8 cellular contexts compared by ENCODE assay signal in genomic region chr12:99810718-99811593, GRCh38.
DNase-seq lines count a peak whose midpoint lies in the region; ATAC-seq and TF ChIP-seq lines count a peak whose summit lies in the region.

No MANE protein-coding gene starts in this region.

- H3K4me1 ChIP-seq in PC-9 (replicated peaks; ENCODE audit: insufficient read depth) (no peaks in the 10 kb centered on the region), thoracic aorta (ENCODE audit: control insufficient read depth in 1 of 2, low read depth in 2 of 2) (peaks cover 0 to 3% of the 10 kb centered on the region in 2 donors)

- H3K27ac ChIP-seq in PC-9: no peak overlapping the region
- no peak overlapping the region for H3K27ac ChIP-seq in thoracic aorta

- no peaks in the 10 kb centered on the region for H3K36me3 ChIP-seq in PC-9 (ENCODE audit: low read depth)
- peaks cover 4% of the 10 kb centered on the region for H3K36me3 ChIP-seq in thoracic aorta

- intact Hi-C loops in PC-9 (cut with micrococcal nuclease; ENCODE audit: unreplicated experiment): loop anchor here (2.0 to 10.0 kb wide), 3 partner anchors 418 to 930 kb away; no protein-coding TSS in a partner anchor

- no peak overlapping the region for H2AFZ ChIP-seq in PC-9

- CTCF ChIA-PET in PC-9 (lab: Charles Lee): no interaction called here

- no peak overlapping the region for H3K4me3 ChIP-seq in PC-9
- H3K4me3 ChIP-seq in thoracic aorta: no peak overlapping the region

- no TSS peak for BruUV-seq in PC-9 (replicated peaks; lab: Mats Ljungman, UMichigan)

- H3K27me3 ChIP-seq in PC-9 (ENCODE audit: insufficient read depth, low read depth) (peaks cover 28% of the 10 kb centered on the region), thoracic aorta (replicated peaks; ENCODE audit: insufficient read depth) (no peaks in the 10 kb centered on the region)

- no peak overlapping the region for H3K4me2 ChIP-seq in PC-9

- H4K20me1 ChIP-seq in PC-9 (ENCODE audit: insufficient read depth): no peaks in the 10 kb centered on the region

- H3K79me2 ChIP-seq in PC-9 (ENCODE audit: low read depth): no peaks in the 10 kb centered on the region

- POLR2A ChIA-PET in PC-9 (lab: Charles Lee; ENCODE audit: unreplicated experiment): interaction anchor here (0.6 kb wide), 1 partner anchor 925 kb away, joined by 4 read pairs; no protein-coding TSS in a partner anchor

- peak; percentile 73 for DNase-seq in Ammon's horn (ENCODE audit: low spot score)
- peak; percentile 24 to 53 for DNase-seq in Kasumi-1 (lab: John Stamatoyannopoulos, UW)
- no peak for DNase-seq in PC-9
- peak; percentile 55 for DNase-seq in fibroblast of peridontal ligament (ENCODE audit: extremely low read depth)
- DNase-seq in thoracic aorta (ENCODE audit: low spot score): no peak
- no peak for DNase-seq in activated gamma-delta T cell (lab: John Stamatoyannopoulos, UW)

- TF ChIP-seq CTCF in PC-9 (conservative IDR thresholded peaks at IDR 0.05): peak; percentile 48; the same call in 1 of the 2 replicates
- peak; percentile 19 for TF ChIP-seq CTCF in thoracic aorta (IDR thresholded peaks at IDR 0.05)

- H3F3A ChIP-seq in PC-9 (ENCODE audit: insufficient read depth, low read depth): no peaks in the 10 kb centered on the region; the same call in 1 of the 2 replicates

- H3K9me2 ChIP-seq in PC-9 (ENCODE audit: insufficient read depth): no peaks in the 10 kb centered on the region

- no peaks in the 10 kb centered on the region for H3K9me3 ChIP-seq in PC-9 (ENCODE audit: insufficient read depth, low read depth)
- H3K9me3 ChIP-seq in thoracic aorta: no peaks in the 10 kb centered on the region

- ATAC-seq in thoracic aorta (ENCODE audit: insufficient number of reproducible peaks, low FRiP score, low read depth): no peak
- ATAC-seq in HG03095 (IDR thresholded peaks at IDR 0.05; ENCODE audit: unreplicated experiment): no peak
- no peak for ATAC-seq in GM18517 (IDR thresholded peaks at IDR 0.05; ENCODE audit: unreplicated experiment)

Comparison
In these comparisons a context has a peak if more than half of its experiments do, and no peak if none do; other contexts are left out.
1. DNase-seq: peak in Ammon's horn (single experiment), Kasumi-1 (2 of 2) and fibroblast of peridontal ligament (single experiment); none in PC-9 (0 of 2), thoracic aorta (single experiment) and activated gamma-delta T cell (single experiment).